Comparison of ENCODE assay signal across 18 cellular contexts in genomic region chr15:90710436-90710835, GRCh38. TPM values are rescaled to one million over a fixed set of nuclear protein-coding genes. Genes with fewer than 3 reads are reported as not detected.
DNase-seq lines count a peak whose midpoint lies in the region; ATAC-seq, FAIRE-seq and TF ChIP-seq lines count a peak whose summit lies in the region.
"Had no signal": no experiment of that assay in that cellular context is flagged by ENCODE, and none has a peak within 500 bp of the region (broad histone marks: within the 10 kb centered on the region; RNA-seq: fewer than 3 reads in every experiment).

No MANE protein-coding gene starts in this region.

- no peaks in the 10 kb centered on the region for H3K27me3 ChIP-seq in thyroid gland

- intact Hi-C loops in thyroid gland (cut with DNase I): no loop called here

- no peaks in the 10 kb centered on the region for H3K27me3 Mint-ChIP-seq in activated naive CD8-positive, alpha-beta T cell treated with anti-CD3 and anti-CD28 coated beads, Interleukin-2, amount 10 ng/mL, durations not matched to agents 7 days and 5 days
- no peaks in the 10 kb centered on the region for H3K27me3 Mint-ChIP-seq in activated naive CD8-positive, alpha-beta T cell treated with anti-CD3 and anti-CD28 coated beads for 36 hours
- H3K27me3 Mint-ChIP-seq: activated B cell treated with CpG ODN at 0.5 μM for 24 hours; naive thymus-derived CD4-positive, alpha-beta T cell; T-cell had no signal

- H3K4me3 Mint-ChIP-seq in activated naive CD8-positive, alpha-beta T cell treated with anti-CD3 and anti-CD28 coated beads, Interleukin-2, amount 10 ng/mL, durations not matched to agents 7 days and 5 days: no peak overlapping the region
- H3K4me3 Mint-ChIP-seq in activated naive CD8-positive, alpha-beta T cell treated with anti-CD3 and anti-CD28 coated beads for 36 hours: no peak overlapping the region
- H3K4me3 Mint-ChIP-seq: activated B cell treated with CpG ODN at 0.5 μM for 24 hours; naive thymus-derived CD4-positive, alpha-beta T cell had no signal

- peaks cover 16% of the 10 kb centered on the region for H3K4me1 Mint-ChIP-seq in activated naive CD8-positive, alpha-beta T cell treated with anti-CD3 and anti-CD28 coated beads, Interleukin-2, amount 10 ng/mL, durations not matched to agents 7 days and 5 days
- H3K4me1 Mint-ChIP-seq in activated naive CD8-positive, alpha-beta T cell treated with anti-CD3 and anti-CD28 coated beads for 36 hours: peaks cover 14% of the 10 kb centered on the region

- H3K36me3 ChIP-seq in thyroid gland: no peaks in the 10 kb centered on the region

- peaks cover 3 to 10% of the 10 kb centered on the region in 2 donors for H3K4me1 ChIP-seq in thyroid gland

- TF ChIP-seq CTCF in thyroid gland (IDR thresholded peaks at IDR 0.05): no peak

- H3K4me3 ChIP-seq in thyroid gland (replicated peaks in 1 of 3): no peak overlapping the region

- peak in 1 of 2 donors; percentile 37 for TF ChIP-seq POLR2A in thyroid gland (IDR thresholded peaks at IDR 0.05)

- H3K27ac Mint-ChIP-seq in activated naive CD8-positive, alpha-beta T cell treated with anti-CD3 and anti-CD28 coated beads, Interleukin-2, amount 10 ng/mL, durations not matched to agents 7 days and 5 days: peak overlapping the region; percentile 4
- no peak overlapping the region for H3K27ac Mint-ChIP-seq in activated naive CD8-positive, alpha-beta T cell treated with anti-CD3 and anti-CD28 coated beads for 36 hours
- H3K27ac Mint-ChIP-seq: activated B cell treated with CpG ODN at 0.5 μM for 24 hours, T-cell had no signal

- ATAC-seq in activated naive CD8-positive, alpha-beta T cell treated with anti-CD3 and anti-CD28 coated beads, Interleukin-2, amount 10 ng/mL, durations not matched to agents 7 days and 5 days (ENCODE audit: low read depth): no peak
- no peak for ATAC-seq in HG03045 (IDR thresholded peaks at IDR 0.05; ENCODE audit: unreplicated experiment)
- ATAC-seq: naive thymus-derived CD4-positive, alpha-beta T cell; T-cell had no signal

- no peaks in the 10 kb centered on the region for H3K9me3 ChIP-seq in thyroid gland

- DNase-seq in activated naive CD8-positive, alpha-beta T cell treated with anti-CD3 and anti-CD28 coated beads, Interleukin-2, amount 10 ng/mL, durations not matched to agents 7 days and 5 days: no peak
- no peak for DNase-seq in activated naive CD8-positive, alpha-beta T cell treated with anti-CD3 and anti-CD28 coated beads for 36 hours
- peak; percentile 26 for DNase-seq in RPMI7951 (ENCODE audit: low read depth)
- peak; percentile 41 for DNase-seq in fibroblast of peridontal ligament (ENCODE audit: extremely low read depth)
- peak; percentile 85 to 90 for DNase-seq in thyroid gland
- no peak for DNase-seq in HTR-8/SVneo (ENCODE audit: insufficient read length, low spot score)
- no peak for DNase-seq in NCI-H748 (lab: John Stamatoyannopoulos, UW; ENCODE audit: unreplicated experiment)
- DNase-seq: activated B cell treated with CpG ODN at 0.5 μM for 24 hours; activated effector memory CD4-positive, alpha-beta T cell treated with anti-CD3 and anti-CD28 coated beads, Interleukin-2, amount 50 U/mL, for 16 hours; dermis blood vessel endothelial cell; Karpas-422; naive thymus-derived CD4-positive, alpha-beta T cell; NCI-H1694; NCI-H524 treated with DMSO at 0.1 percent for 48 hours; stimulated activated naive CD4-positive, alpha-beta T cell; T-cell had no signal

- WGBS in thyroid gland, 2 donors: 32 to 40% methylated on average over 4 of the region's 4 CpGs

- H3K9me3 Mint-ChIP-seq in activated naive CD8-positive, alpha-beta T cell treated with anti-CD3 and anti-CD28 coated beads, Interleukin-2, amount 10 ng/mL, durations not matched to agents 7 days and 5 days: no peaks in the 10 kb centered on the region
- H3K9me3 Mint-ChIP-seq in activated naive CD8-positive, alpha-beta T cell treated with anti-CD3 and anti-CD28 coated beads for 36 hours: no peaks in the 10 kb centered on the region
- H3K9me3 Mint-ChIP-seq: activated B cell treated with CpG ODN at 0.5 μM for 24 hours; naive thymus-derived CD4-positive, alpha-beta T cell; T-cell had no signal

- POLR2A ChIA-PET in activated naive CD8-positive, alpha-beta T cell treated with anti-CD3 and anti-CD28 coated beads, Interleukin-2, amount 10 ng/mL, durations not matched to agents 7 days and 5 days (lab: Charles Lee): interaction anchor here (0.6 kb wide), 1 partner anchor 11 kb away, joined by 4 read pairs; no protein-coding TSS in a partner anchor

- H3K36me3 Mint-ChIP-seq in activated naive CD8-positive, alpha-beta T cell treated with anti-CD3 and anti-CD28 coated beads, Interleukin-2, amount 10 ng/mL, durations not matched to agents 7 days and 5 days: peaks cover 14% of the 10 kb centered on the region
- peaks cover 2% of the 10 kb centered on the region for H3K36me3 Mint-ChIP-seq in activated naive CD8-positive, alpha-beta T cell treated with anti-CD3 and anti-CD28 coated beads for 36 hours

- no peak for FAIRE-seq in HTR-8/SVneo (lab: Jason Lieb, UNC)
- FAIRE-seq: urothelium cell line had no signal

- peak overlapping the region; percentile 15 to 52 (median 34) for H3K27ac ChIP-seq in thyroid gland

RNA-seq across cellular contexts. Expression of gene BLM, which starts 6.7 kb away (rescaled TPM):
- 10 to 100 TPM; 36.6 to 41.0 TPM for total RNA-seq in activated naive CD8-positive, alpha-beta T cell treated with anti-CD3 and anti-CD28 coated beads, Interleukin-2, amount 10 ng/mL, durations not matched to agents 7 days and 5 days
- 10 to 100 TPM; 47.8 to 49.8 TPM for total RNA-seq in activated naive CD8-positive, alpha-beta T cell treated with anti-CD3 and anti-CD28 coated beads for 36 hours
- total RNA-seq in RPMI7951 (2014; rRNA removed; shearing (Covaris generic)): 12.9 and 16.1 TPM in 2 replicates
- total RNA-seq in thyroid gland: 1 to 10 TPM in 3 of 4 donors, under 1 TPM in 1; 0.67 to 1.3 (median 1.2) TPM

Comparison
In these comparisons a context has a peak if more than half of its experiments do, and no peak if none do; other contexts are left out.
1. DNase-seq: peak in RPMI7951 (single experiment), fibroblast of peridontal ligament (single experiment) and thyroid gland (2 of 2); none in activated naive CD8-positive, alpha-beta T cell treated with anti-CD3 and anti-CD28 coated beads, Interleukin-2, amount 10 ng/mL, durations not matched to agents 7 days and 5 days (single experiment), activated naive CD8-positive, alpha-beta T cell treated with anti-CD3 and anti-CD28 coated beads for 36 hours (single experiment), HTR-8/SVneo (single experiment) and NCI-H748 (single experiment).